1 cellular context compared by ENCODE assay signal in genomic region chr11:104984818-104985217, GRCh38.
A peak's percentile ranks its signal among the peaks of the same experiment; 100 is the strongest.
TF ChIP-seq lines count a peak whose summit lies in the region.

No MANE protein-coding gene starts in this region.

TF ChIP-seq in HepG2, 621 proteins besides CTCF, POLR2A, EP300 and RAD21 (continued from another document):
- TF ChIP-seq ARID5B (CRISPR knock-in tag; IDR thresholded peaks at IDR 0.05), result peak; percentile 40
- TF ChIP-seq GZF1 (CRISPR knock-in tag; IDR thresholded peaks at IDR 0.05), result no peak
- no peak for TF ChIP-seq ZNF329 (CRISPR knock-in tag; IDR thresholded peaks at IDR 0.05; ENCODE audit: low read depth)
- TF ChIP-seq HMG20A (CRISPR knock-in tag; IDR thresholded peaks at IDR 0.05; ENCODE audit: borderline replicate concordance), result 0 out of 2 replicates have a peak, but pooled peaks have one; percentile 13
- no peak for TF ChIP-seq ZNF564 (CRISPR knock-in tag; IDR thresholded peaks at IDR 0.05)
- no peak for TF ChIP-seq EED (CRISPR knock-in tag; IDR thresholded peaks at IDR 0.05)
- TF ChIP-seq REL (CRISPR knock-in tag; conservative IDR thresholded peaks at IDR 0.05), result no peak
- no peak for TF ChIP-seq PLSCR1 (CRISPR knock-in tag; IDR thresholded peaks at IDR 0.05; ENCODE audit: borderline replicate concordance)
- TF ChIP-seq ZNF644 (CRISPR knock-in tag; IDR thresholded peaks at IDR 0.05; ENCODE audit: low read depth), result 0 out of 2 replicates have a peak, but pooled peaks have one; percentile 12
- 0 out of 2 replicates have a peak, but pooled peaks have one; percentile 24 for TF ChIP-seq GATAD2A (CRISPR knock-in tag; IDR thresholded peaks at IDR 0.05)
- no peak for TF ChIP-seq ELF4 (CRISPR knock-in tag; IDR thresholded peaks at IDR 0.05; ENCODE audit: borderline replicate concordance)
- TF ChIP-seq ATF2 (CRISPR knock-in tag; IDR thresholded peaks at IDR 0.05), result no peak
- no peak for TF ChIP-seq ZNF30 (CRISPR knock-in tag; IDR thresholded peaks at IDR 0.05)
- no peak for TF ChIP-seq FOXK2 (IDR thresholded peaks at IDR 0.05)
TF ChIP-seq in HepG2: peak in this region for 10.
